Comparison of ENCODE assay signal across 10 cellular contexts in the genomic region with DNA sequence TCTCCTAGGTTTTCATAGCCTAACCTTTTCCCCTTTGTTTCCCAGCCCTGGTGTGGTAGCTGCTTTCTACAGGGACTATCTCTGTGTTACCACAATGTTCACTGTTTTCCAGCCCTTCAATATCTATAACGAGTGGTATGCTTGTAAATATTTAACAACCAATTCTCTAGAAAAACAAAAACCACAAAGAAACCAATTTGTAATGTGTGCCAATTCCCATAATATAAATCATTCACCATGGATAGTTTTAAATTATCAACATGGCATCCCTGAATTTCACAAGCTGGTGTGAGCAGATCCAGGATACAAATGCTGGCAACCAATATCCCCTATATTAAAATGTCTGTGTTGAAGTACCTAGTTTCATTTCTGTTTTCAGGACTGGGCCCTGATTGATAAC.
DNase-seq lines count a peak whose midpoint lies in the region; ATAC-seq, FAIRE-seq and TF ChIP-seq lines count a peak whose summit lies in the region.
"Had no signal": no experiment of that assay in that cellular context is flagged by ENCODE, and none has a peak within 500 bp of the region (broad histone marks: within the 10 kb centered on the region; RNA-seq: fewer than 3 reads in every experiment).

No MANE protein-coding gene starts in this region.

- H3K4me3 ChIP-seq in BLaER1 treated with 17β-estradiol and CSF1 and Interleukin-3, amounts not matched to agents 10 nM and 100 nM, result no peak overlapping the region

- H3K27ac ChIP-seq in BLaER1 treated with 17β-estradiol and CSF1 and Interleukin-3, amounts not matched to agents 10 nM and 100 nM, result peak overlapping the region in 9 of 11 experiments; percentile 4 to 93 (median 38); a peak in 13 of 22 replicates

- H3K9me3 ChIP-seq in BLaER1 treated with 17β-estradiol and CSF1 and Interleukin-3, amounts not matched to agents 10 nM and 100 nM (replicated peaks in 1 of 11), result no peaks in the 10 kb centered on the region

- ATAC-seq in GM18861 (IDR thresholded peaks at IDR 0.05; ENCODE audit: unreplicated experiment) (peak; percentile 20), activated B cell treated with CpG ODN at 0.5 μM for 24 hours (ENCODE audit: low read depth) (no peak), omental fat pad (ENCODE audit: low FRiP score) (no peak)
- ATAC-seq in naive thymus-derived CD8-positive, alpha-beta T cell, result no peak

- no peak for TF ChIP-seq CTCF in activated B cell treated with CpG ODN at 0.5 μM for 24 hours (IDR thresholded peaks at IDR 0.05)
- no peak for TF ChIP-seq CTCF in omental fat pad (IDR thresholded peaks at IDR 0.05)

- H3K9me3 Mint-ChIP-seq in activated B cell treated with CpG ODN at 0.5 μM for 24 hours, result no peaks in the 10 kb centered on the region
- H3K9me3 Mint-ChIP-seq in naive thymus-derived CD8-positive, alpha-beta T cell, result no peaks in the 10 kb centered on the region
- H3K9me3 Mint-ChIP-seq: CD8-positive, alpha-beta memory T cell had no signal

- no peak for FAIRE-seq in frontal cortex (lab: Jason Lieb, UNC)

- H3K4me3 Mint-ChIP-seq in activated B cell treated with CpG ODN at 0.5 μM for 24 hours, result no peak overlapping the region
- H3K4me3 Mint-ChIP-seq in naive thymus-derived CD8-positive, alpha-beta T cell, result peak overlapping the region in 2 of 10 donors; percentile 46 to 78

- H3K4me1 ChIP-seq in BLaER1 treated with 17β-estradiol and CSF1 and Interleukin-3, amounts not matched to agents 10 nM and 100 nM, result peaks cover 4 to 71% (median 29%) of the 10 kb centered on the region in 10 experiments; a peak in 19 of 20 replicates

- peak overlapping the region in 2 of 11 experiments; percentile 29 to 46; a peak in 3 of 22 replicates for H3K9ac ChIP-seq in BLaER1 treated with 17β-estradiol and CSF1 and Interleukin-3, amounts not matched to agents 10 nM and 100 nM

- no peaks in the 10 kb centered on the region for H3K36me3 Mint-ChIP-seq in activated B cell treated with CpG ODN at 0.5 μM for 24 hours (ENCODE audit: low read depth)
- H3K36me3 Mint-ChIP-seq in naive thymus-derived CD8-positive, alpha-beta T cell, result no peaks in the 10 kb centered on the region

- DNase-seq in activated B cell treated with CpG ODN at 0.5 μM for 24 hours (no peak), omental fat pad (ENCODE audit: low spot score) (no peak), activated gamma-delta T cell treated with Interleukin-2 at 50 U/mL for 16 hours (no peak), NCI-H2107 treated with DMSO at 0.1 percent for 48 hours (lab: John Stamatoyannopoulos, UW; ENCODE audit: unreplicated experiment) (no peak), frontal cortex (ENCODE audit: low spot score in 2 of 2) (no peak)
- no peak for DNase-seq in naive thymus-derived CD8-positive, alpha-beta T cell
- DNase-seq: Kasumi-1 had no signal

- H3K4me2 ChIP-seq in BLaER1 treated with 17β-estradiol and CSF1 and Interleukin-3, amounts not matched to agents 10 nM and 100 nM, result peak overlapping the region in 6 of 11 experiments; percentile 91 to 95 (median 94); a peak in 9 of 22 replicates

- no peaks in the 10 kb centered on the region for H3K27me3 ChIP-seq in BLaER1 treated with 17β-estradiol and CSF1 and Interleukin-3, amounts not matched to agents 10 nM and 100 nM

- POLR2A ChIA-PET in activated B cell treated with CpG ODN at 0.5 μM for 24 hours (lab: Charles Lee), result interaction anchor here (2.3 kb wide), 1 partner anchor 199 kb away, joined by 7 read pairs; no protein-coding TSS in a partner anchor
- POLR2A ChIA-PET in naive thymus-derived CD8-positive, alpha-beta T cell (lab: Charles Lee), result interaction anchor here (0.6 kb wide), 1 partner anchor 10 kb away, joined by 4 read pairs; no protein-coding TSS in a partner anchor

- peak overlapping the region; percentile 47 for H3K27ac Mint-ChIP-seq in activated B cell treated with CpG ODN at 0.5 μM for 24 hours
- H3K27ac Mint-ChIP-seq in naive thymus-derived CD8-positive, alpha-beta T cell, result peak overlapping the region in 7 of 10 donors; percentile 1 to 86 (median 70)

- no peaks in the 10 kb centered on the region for H4K20me1 ChIP-seq in BLaER1 treated with 17β-estradiol and CSF1 and Interleukin-3, amounts not matched to agents 10 nM and 100 nM

- CTCF ChIA-PET in activated B cell treated with CpG ODN at 0.5 μM for 24 hours (lab: Charles Lee), result interaction anchor here (0.7 to 2.1 kb wide), 5 partner anchors 257 to 309 kb away, joined by 3 to 4 read pairs (median 3); no protein-coding TSS in a partner anchor

- H3K27me3 Mint-ChIP-seq in activated B cell treated with CpG ODN at 0.5 μM for 24 hours, result no peaks in the 10 kb centered on the region
- H3K27me3 Mint-ChIP-seq in naive thymus-derived CD8-positive, alpha-beta T cell, result no peaks in the 10 kb centered on the region

- H3K4me1 Mint-ChIP-seq in activated B cell treated with CpG ODN at 0.5 μM for 24 hours, result peaks cover 20% of the 10 kb centered on the region
- H3K4me1 Mint-ChIP-seq in naive thymus-derived CD8-positive, alpha-beta T cell, result peaks cover 3 to 32% (median 18%) of the 10 kb centered on the region in 4 donors

- no peaks in the 10 kb centered on the region for H3K36me3 ChIP-seq in BLaER1 treated with 17β-estradiol and CSF1 and Interleukin-3, amounts not matched to agents 10 nM and 100 nM

- intact Hi-C loops in activated B cell treated with CpG ODN at 0.5 μM for 24 hours (cut with micrococcal nuclease), result no loop called here
